8 cellular contexts compared by ENCODE assay signal in the genomic region with DNA sequence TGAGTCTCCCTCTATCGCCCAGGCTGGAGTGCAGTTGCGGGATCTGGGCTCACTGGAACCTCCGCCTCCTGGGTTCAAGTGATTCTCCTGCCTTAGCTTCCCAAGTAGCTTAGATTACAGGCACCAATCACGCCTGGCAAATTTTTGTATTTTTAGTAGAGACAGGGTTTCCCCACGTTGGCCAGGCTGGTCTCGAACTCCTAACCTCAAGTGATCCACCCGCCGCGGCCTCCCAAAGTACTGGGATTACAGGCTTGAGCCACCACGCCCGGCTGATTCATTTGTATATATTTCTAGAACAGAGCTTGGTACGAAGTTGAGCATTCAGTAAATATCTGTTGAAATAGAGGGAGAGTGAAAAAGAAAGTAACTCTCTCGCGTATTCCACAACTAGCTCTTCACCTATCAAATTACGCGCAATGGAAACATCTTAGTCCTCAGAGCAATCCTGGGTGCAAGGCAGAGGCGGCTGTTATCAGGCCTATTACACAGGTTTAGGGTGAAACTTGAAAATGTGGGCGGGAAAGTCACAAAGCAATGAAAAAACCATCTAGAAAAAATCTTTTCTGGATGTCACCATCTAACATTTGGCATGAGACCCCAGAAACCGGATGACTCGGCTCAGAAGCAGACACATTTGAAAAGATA. TPM values are rescaled to one million over a fixed set of nuclear protein-coding genes. Genes with fewer than 3 reads are reported as not detected.
A peak's percentile ranks its signal among the peaks of the same experiment; 100 is the strongest.
DNase-seq lines count a peak whose midpoint lies in the region; ATAC-seq, FAIRE-seq and TF ChIP-seq lines count a peak whose summit lies in the region.

No MANE protein-coding gene starts in this region.

- TF ChIP-seq CTCF in GM12878 (IDR thresholded peaks at IDR 0.05 in 2 of 3, conservative IDR thresholded peaks at IDR 0.05 in 1 of 3; ENCODE audit: control insufficient read depth in 2 of 3, extremely low read depth in 1 of 3, insufficient read depth in 1 of 3, low read depth in 3 of 3, low read length in 3 of 3), result no peak

- H3K9me3 ChIP-seq in GM12878 (replicated peaks; ENCODE audit: control insufficient read depth, insufficient read depth, low read length), result no peaks in the 10 kb centered on the region

- RAD21 ChIA-PET in GM12878 (lab: Charles Lee; ENCODE audit: unreplicated experiment), result interaction anchor here (0.9 to 2.9 kb wide), 5 partner anchors 10 to 1231 kb away, joined by 3 to 18 read pairs (median 3); no protein-coding TSS in a partner anchor

- peak overlapping the region; percentile 38; the same call in 1 of the 2 replicates for H3K27ac ChIP-seq in GM12878 (ENCODE audit: control insufficient read depth, insufficient read depth)

- H3K4me3 ChIP-seq in GM12878, result peak overlapping the region; percentile 66

- peak overlapping the region; percentile 61 for H3K9ac ChIP-seq in GM12878 (ENCODE audit: control insufficient read depth, insufficient read depth, low read length)

- H3K4me2 ChIP-seq in GM12878 (ENCODE audit: control insufficient read depth, insufficient read depth), result peak overlapping the region; percentile 58

- H3K27me3 Mint-ChIP-seq in T-cell, result peaks cover 0 to 2% of the 10 kb centered on the region in 2 donors

- no peak for FAIRE-seq in GM12878 (lab: Jason Lieb, UNC)

- WGBS in GM12878 (ENCODE audit: insufficient coverage, insufficient replicate concordance, low lambda C conversion rate, missing lambda C conversion rate), result 32% methylated on average over 20 of the region's 20 CpGs

- H2AFZ ChIP-seq in GM12878 (ENCODE audit: control insufficient read depth, low read depth, low read length), result peak overlapping the region; percentile 88

- ATAC-seq in Right ventricle myocardium superior (ENCODE audit: poor library complexity) (no peak), T-cell (replicated peaks in 1 of 4) (peak; percentile 7 to 24 (median 18)), GM12878 (no peak), left lobe of liver (peak; percentile 37), GM19455 (IDR thresholded peaks at IDR 0.05; ENCODE audit: unreplicated experiment) (no peak), GM18502 (IDR thresholded peaks at IDR 0.05; ENCODE audit: poor library complexity, unreplicated experiment) (no peak)

- H4K20me1 ChIP-seq in GM12878 (ENCODE audit: control insufficient read depth, insufficient read depth), result no peaks in the 10 kb centered on the region

- TF ChIP-seq RAD21 in GM12878 (IDR thresholded peaks at IDR 0.05; ENCODE audit: insufficient read depth, low read depth, low read length), result no peak

- TF ChIP-seq POLR2A in GM12878 (IDR thresholded peaks at IDR 0.05; ENCODE audit: low read depth, low read length), result no peak

- H3K79me2 ChIP-seq in GM12878 (ENCODE audit: control insufficient read depth, insufficient read depth, low read length), result peaks cover 24% of the 10 kb centered on the region

- CTCF ChIA-PET in T-cell (lab: Charles Lee) (interaction anchor here (1.0 to 3.2 kb wide), 5 partner anchors 9 to 196 kb away, joined by 3 to 31 read pairs (median 8); no protein-coding TSS in a partner anchor), GM12878 (lab: Yijun Ruan, JAX) (interaction anchor here (0.7 to 5.7 kb wide), 7 partner anchors 9 to 75 kb away, joined by 3 to 53 read pairs (median 4); a partner anchor contains a TSS)

- DNase-seq in Right ventricle myocardium superior (peak; percentile 49), cardiac septum (ENCODE audit: low spot score) (no peak), T-cell (peak in 31 of 34 experiments; percentile 8 to 55 (median 25)), GM12878 (ENCODE audit: low read depth, low spot score) (no peak), left lobe of liver (ENCODE audit: low spot score) (no peak)
- DNase-seq in stimulated activated CD8-positive, alpha-beta memory T cell treated with anti-CD3 and anti-CD28 coated beads, Interleukin-12 subunit alpha, Interleukin-12 subunit beta, amount 100 ng/mL, for 1 hour (ENCODE audit: low read depth), result peak; percentile 7

- BruUV-seq in GM12878 (replicated peaks; lab: Mats Ljungman, UMichigan), result TSS peak; percentile 86

- peak overlapping the region; percentile 89 to 96 (median 94) for H3K4me3 Mint-ChIP-seq in T-cell

- intact Hi-C loops in Right ventricle myocardium superior (cut with DNase I) (no loop called here), cardiac septum (cut with DNase I) (no loop called here), GM12878 (cut with micrococcal nuclease; ENCODE audit: unreplicated experiment) (no loop called here)

- POLR2A ChIA-PET in T-cell (lab: Charles Lee) (interaction anchor here (1.0 to 2.0 kb wide), 5 partner anchors 9 to 196 kb away, joined by 4 to 8 read pairs (median 5); no protein-coding TSS in a partner anchor), GM12878 (lab: Charles Lee) (interaction anchor here (0.6 to 1.7 kb wide), 4 partner anchors 10 to 256 kb away, joined by 3 to 5 read pairs (median 4); no protein-coding TSS in a partner anchor)

- no peaks in the 10 kb centered on the region for H3K4me1 ChIP-seq in GM12878 (ENCODE audit: control insufficient read depth, insufficient read depth, low read length)

- peaks cover 0 to 3% of the 10 kb centered on the region in 2 experiments; a peak in 1 of 4 replicates for H3K36me3 ChIP-seq in GM12878 (ENCODE audit: control insufficient read depth in 2 of 2, insufficient read depth in 2 of 2, low read length in 1 of 2)

- no peaks in the 10 kb centered on the region for H3K9me3 Mint-ChIP-seq in T-cell

- SMC1A ChIA-PET in GM12878 (lab: Charles Lee; ENCODE audit: uncharacterized antibody, unreplicated experiment), result interaction anchor here (0.6 to 4.7 kb wide), 4 partner anchors 10 to 1224 kb away, joined by 3 to 34 read pairs (median 4); no protein-coding TSS in a partner anchor

- peaks cover 20 to 33% (median 30%) of the 10 kb centered on the region in 3 donors for H3K4me1 Mint-ChIP-seq in T-cell

- no peaks in the 10 kb centered on the region for H3K27me3 ChIP-seq in GM12878 (replicated peaks in 1 of 2; ENCODE audit: control insufficient read depth in 2 of 2, insufficient read depth in 2 of 2, low read length in 1 of 2)

- peaks cover 11% of the 10 kb centered on the region for H3K36me3 Mint-ChIP-seq in T-cell

- peak overlapping the region; percentile 97 to 100 for H3K27ac Mint-ChIP-seq in T-cell

- in situ Hi-C loops in GM12878 (cut with MboI), result no loop called here

- TF ChIP-seq EP300 in GM12878 (IDR thresholded peaks at IDR 0.05; ENCODE audit: borderline replicate concordance in 1 of 2, control insufficient read depth in 1 of 2, low read depth in 2 of 2, low read length in 2 of 2), result no peak

RNA-seq across cellular contexts. Expression of a gene that starts 0.7 kb away (rescaled TPM):
- total RNA-seq in Right ventricle myocardium superior, result 394 TPM
- total RNA-seq in cardiac septum, result 395 TPM
- total RNA-seq in T-cell, result 10 to 100 TPM; 68.6 to 84.9 (median 83.8) TPM
- total RNA-seq in GM12878 (2013; cell fraction: nucleolus; rRNA removed), result 22.9 and 24.6 TPM in 2 replicates
- 153 and 180 TPM in 2 replicates for total RNA-seq in GM12878 (2014; rRNA removed)
- total RNA-seq in GM12878 (2014; rRNA removed; fragmentation: Illumina TruSeq; extraction: Trizol), result 153 and 157 TPM in 2 replicates
- 120 and 128 TPM in 2 replicates for total RNA-seq in GM12878 (2021)
- 92.5 TPM for polyA plus RNA-seq in GM12878 (2011; ENCODE audit: low read depth)
- polyA plus RNA-seq in GM12878 (2011; rRNA removed), result 257 and 294 TPM in 2 replicates
- polyA plus RNA-seq in GM12878 (2011; cell fraction: cytosol; rRNA removed), result 147 and 172 TPM in 2 replicates
- 69.2 and 70.0 TPM in 2 replicates for polyA plus RNA-seq in GM12878 (2011; cell fraction: nucleus; rRNA removed)
- 97.0 and 105 TPM in 2 replicates for polyA plus RNA-seq in GM12878 (2012)
- 147 and 190 TPM in 2 replicates for polyA plus RNA-seq in GM12878 (2014; fragmentation: Illumina TruSeq; extraction: Trizol)
- 100 to 1,000 TPM; 366 to 501 TPM for polyA plus RNA-seq in GM12878 (2014; fragmentation: Nextera tagmentation; extraction: Ambion mirVana)
- 146 and 162 TPM in 2 replicates for polyA plus RNA-seq in GM12878 (2014; rRNA removed)
- polyA plus RNA-seq in GM12878 (2016; fragmentation: Nextera tagmentation; extraction: Ambion mirVana), result 100 to 1,000 TPM; 295 to 299 TPM
- polyA minus RNA-seq in GM12878 (2011; rRNA and poly(A)+ RNA removed), result 132 and 140 TPM in 2 replicates
- polyA minus RNA-seq in GM12878 (2011; cell fraction: cytosol; rRNA and poly(A)+ RNA removed), result 36.9 and 41.3 TPM in 2 replicates
- 14.1 and 21.1 TPM in 2 replicates for polyA minus RNA-seq in GM12878 (2011; cell fraction: nucleus; rRNA and poly(A)+ RNA removed)
- total RNA-seq in left lobe of liver, result 162 TPM

RNA-seq across cellular contexts. Expression of a gene that starts 35.0 kb away (rescaled TPM):
- not detected for total RNA-seq in Right ventricle myocardium superior
- total RNA-seq in cardiac septum, result not detected
- not detected for total RNA-seq in T-cell
- total RNA-seq in GM12878 (2013; cell fraction: nucleolus; rRNA removed), result not detected in 2 replicates
- total RNA-seq in GM12878 (2014; rRNA removed), result 1.2 and 2.0 TPM in 2 replicates
- total RNA-seq in GM12878 (2014; rRNA removed; fragmentation: Illumina TruSeq; extraction: Trizol), result 1.1 and 1.4 TPM in 2 replicates
- total RNA-seq in GM12878 (2021), result 1.3 and 1.5 TPM in 2 replicates
- polyA plus RNA-seq in GM12878 (2011; ENCODE audit: low read depth), result 0.96 TPM
- 5.9 and 12.2 TPM in 2 replicates for polyA plus RNA-seq in GM12878 (2011; rRNA removed)
- 13.3 and 14.9 TPM in 2 replicates for polyA plus RNA-seq in GM12878 (2011; cell fraction: cytosol; rRNA removed)
- 4.2 and 5.7 TPM in 2 replicates for polyA plus RNA-seq in GM12878 (2011; cell fraction: nucleus; rRNA removed)
- 0.58 and 0.80 TPM in 2 replicates for polyA plus RNA-seq in GM12878 (2012)
- 0.73 and 1.7 TPM in 2 replicates for polyA plus RNA-seq in GM12878 (2014; fragmentation: Illumina TruSeq; extraction: Trizol)
- 1 to 10 TPM; 1.2 TPM for polyA plus RNA-seq in GM12878 (2014; fragmentation: Nextera tagmentation; extraction: Ambion mirVana)
- 0.80 and 1.5 TPM in 2 replicates for polyA plus RNA-seq in GM12878 (2014; rRNA removed)
- polyA plus RNA-seq in GM12878 (2016; fragmentation: Nextera tagmentation; extraction: Ambion mirVana), result 1 to 10 TPM; 4.2 to 5.0 TPM
- polyA minus RNA-seq in GM12878 (2011; rRNA and poly(A)+ RNA removed), result 4.2 and 10.5 TPM in 2 replicates
- 2.9 and 5.5 TPM in 2 replicates for polyA minus RNA-seq in GM12878 (2011; cell fraction: cytosol; rRNA and poly(A)+ RNA removed)
- polyA minus RNA-seq in GM12878 (2011; cell fraction: nucleus; rRNA and poly(A)+ RNA removed), result 2.2 and 3.6 TPM in 2 replicates
- total RNA-seq in left lobe of liver, result 0.20 TPM

RNA-seq across cellular contexts. Expression of a gene that starts 55.7 kb away (rescaled TPM):
- total RNA-seq in Right ventricle myocardium superior (0.32 TPM), cardiac septum (1.3 TPM), T-cell (1 to 10 TPM in 3 of 5 donors, under 1 TPM in 2; 0.41 to 2.1 (median 1.1) TPM), GM12878 (2014; rRNA removed) (0.17 and 0.27 TPM in 2 replicates), GM12878 (2014; rRNA removed; fragmentation: Illumina TruSeq; extraction: Trizol) (0.22 and 0.23 TPM in 2 replicates), GM12878 (2021) (0.41 and 0.82 TPM in 2 replicates), left lobe of liver (0.13 TPM)
- total RNA-seq in GM12878 (2013; cell fraction: nucleolus; rRNA removed), result 0.20 and 0.40 TPM in 2 replicates
- 0.46 TPM for polyA plus RNA-seq in GM12878 (2011; ENCODE audit: low read depth)
- polyA plus RNA-seq in GM12878 (2011; rRNA removed) (2.3 and 3.0 TPM in 2 replicates), GM12878 (2014; fragmentation: Illumina TruSeq; extraction: Trizol) (0.48 and 0.71 TPM in 2 replicates), GM12878 (2014; fragmentation: Nextera tagmentation; extraction: Ambion mirVana) (under 1 TPM; 0.20 to 0.24 TPM), GM12878 (2014; rRNA removed) (0.52 and 0.58 TPM in 2 replicates), GM12878 (2016; fragmentation: Nextera tagmentation; extraction: Ambion mirVana) (under 1 TPM; 0.28 to 0.40 TPM)
- 2.1 and 2.9 TPM in 2 replicates for polyA plus RNA-seq in GM12878 (2011; cell fraction: cytosol; rRNA removed)
- 10.9 and 15.4 TPM in 2 replicates for polyA plus RNA-seq in GM12878 (2011; cell fraction: nucleus; rRNA removed)
- 0.42 and 0.81 TPM in 2 replicates for polyA plus RNA-seq in GM12878 (2012)
- 1.4 TPM in 2 replicates for polyA minus RNA-seq in GM12878 (2011; rRNA and poly(A)+ RNA removed)
- 0.62 and 1.5 TPM in 2 replicates for polyA minus RNA-seq in GM12878 (2011; cell fraction: cytosol; rRNA and poly(A)+ RNA removed)
- polyA minus RNA-seq in GM12878 (2011; cell fraction: nucleus; rRNA and poly(A)+ RNA removed), result 1.2 and 1.8 TPM in 2 replicates

Comparison
In these comparisons a context has a peak if more than half of its experiments do, and no peak if none do; other contexts are left out.
1. DNase-seq: peak in Right ventricle myocardium superior (single experiment), T-cell (31 of 34) and stimulated activated CD8-positive, alpha-beta memory T cell treated with anti-CD3 and anti-CD28 coated beads, Interleukin-12 subunit alpha, Interleukin-12 subunit beta, amount 100 ng/mL, for 1 hour (single experiment); none in cardiac septum (single experiment), GM12878 (single experiment) and left lobe of liver (single experiment).
2. ATAC-seq: peak in T-cell (4 of 4) and left lobe of liver (single experiment); none in Right ventricle myocardium superior (single experiment), GM12878 (single experiment), GM19455 (single experiment) and GM18502 (single experiment).